1 cellular context compared by ENCODE assay signal in genomic region chr9:76858248-76858647, GRCh38. TPM values are rescaled to one million over a fixed set of nuclear protein-coding genes. Genes with fewer than 3 reads are reported as not detected.
"Had no signal": no experiment of that assay in that cellular context is flagged by ENCODE, and none has a peak within 500 bp of the region (broad histone marks: within the 10 kb centered on the region; RNA-seq: fewer than 3 reads in every experiment).

No MANE protein-coding gene starts in this region.

RNA-seq across cellular contexts. Expression of gene PRUNE2, which starts 47.7 kb away (rescaled TPM):
- total RNA-seq: PC-3 had no signal
